In the genomic region with DNA sequence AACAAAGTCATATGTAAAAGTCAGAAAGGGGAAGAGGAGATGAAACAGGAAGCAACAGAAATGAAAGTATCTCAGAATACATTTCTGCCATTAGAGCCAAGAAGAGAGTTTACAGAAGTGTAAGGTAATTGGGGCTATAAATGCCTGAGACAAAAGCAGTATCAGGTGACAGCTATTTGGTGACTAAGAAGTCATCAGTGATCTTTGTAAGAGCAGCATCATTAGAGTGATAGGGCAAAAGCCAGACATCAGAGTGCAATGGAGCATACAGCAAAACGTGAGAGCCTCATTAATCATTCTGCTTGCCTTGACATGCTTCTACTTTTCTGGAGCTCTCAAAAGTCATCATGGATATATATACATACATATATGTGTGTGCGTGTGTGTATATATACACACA, we compare ENCODE assay signal across 1 cellular context.
TF ChIP-seq lines count a peak whose summit lies in the region.

No MANE protein-coding gene starts in this region.

TF ChIP-seq in H1, 55 proteins besides CTCF, POLR2A, EP300 and RAD21 (continued from another document):
- no peak for TF ChIP-seq NRF1 (IDR thresholded peaks at IDR 0.05; ENCODE audit: low read depth, low read length)
- no peak for TF ChIP-seq E2F6 (IDR thresholded peaks at IDR 0.05)
